In genomic region chr16:23131436-23131835, GRCh38 we compare ENCODE assay signal across 19 cellular contexts. TPM values are rescaled to one million over a fixed set of nuclear protein-coding genes. Genes with fewer than 3 reads are reported as not detected.
DNase-seq lines count a peak whose midpoint lies in the region; ATAC-seq and TF ChIP-seq lines count a peak whose summit lies in the region.
"Had no signal": no experiment of that assay in that cellular context is flagged by ENCODE, and none has a peak within 500 bp of the region (broad histone marks: within the 10 kb centered on the region; RNA-seq: fewer than 3 reads in every experiment).

No MANE protein-coding gene starts in this region.

- ATAC-seq in GM18873 (IDR thresholded peaks at IDR 0.05; ENCODE audit: low FRiP score, unreplicated experiment) = no peak
- ATAC-seq: A549, K562 had no signal

- no peak for TF ChIP-seq CTCF in nephron (IDR thresholded peaks at IDR 0.05; ENCODE audit: unreplicated experiment in 3 of 3)
- TF ChIP-seq CTCF in thyroid gland (IDR thresholded peaks at IDR 0.05) = no peak

- H3K27me3 Mint-ChIP-seq in nephron (ENCODE audit: low read depth) = no peaks in the 10 kb centered on the region
- H3K27me3 Mint-ChIP-seq: progenitor cell of endocrine pancreas had no signal

- WGBS in thyroid gland, 2 donors = 76 to 83% methylated on average over 1 of the region's 1 CpG

- H3K27ac ChIP-seq in duodenal mucosa (ENCODE audit: low read depth, low read length) (peak overlapping the region; percentile 20), thyroid gland (peak overlapping the region in 2 of 3 donors; percentile 28 to 65)
- H3K27ac ChIP-seq: A549 had no signal

- H3K36me3 ChIP-seq in duodenal mucosa (ENCODE audit: control insufficient read depth in 1 of 2, insufficient read depth in 2 of 2, low read length in 2 of 2) (no peaks in the 10 kb centered on the region), thyroid gland (no peaks in the 10 kb centered on the region)

- H3K4me3 ChIP-seq in duodenal mucosa (ENCODE audit: low read depth in 1 of 2, low read length in 2 of 2) (no peak overlapping the region), thyroid gland (replicated peaks in 1 of 3) (no peak overlapping the region)
- H3K4me3 ChIP-seq: A549, K562 had no signal

- H3K27me3 ChIP-seq in duodenal mucosa (ENCODE audit: control insufficient read depth in 1 of 2, insufficient read depth in 2 of 2, low read length in 2 of 2) (no peaks in the 10 kb centered on the region), thyroid gland (no peaks in the 10 kb centered on the region)

- no peaks in the 10 kb centered on the region for H3K9me3 ChIP-seq in duodenal mucosa (ENCODE audit: control insufficient read depth in 1 of 2, low read length in 2 of 2)
- H3K9me3 ChIP-seq in thyroid gland = no peaks in the 10 kb centered on the region

- H3K36me3 Mint-ChIP-seq in nephron (ENCODE audit: low read depth) = no peaks in the 10 kb centered on the region

- H3K9me3 Mint-ChIP-seq in nephron = peaks cover 6% of the 10 kb centered on the region

- H3K4me1 ChIP-seq in duodenal mucosa (ENCODE audit: control insufficient read depth in 1 of 2, insufficient read depth in 2 of 2, low read length in 2 of 2) = peaks cover 0 to 8% of the 10 kb centered on the region in 2 donors
- peaks cover 0 to 3% of the 10 kb centered on the region in 2 donors for H3K4me1 ChIP-seq in thyroid gland

- DNase-seq in NCI-H510A treated with DMSO at 0.1 percent for 48 hours (lab: John Stamatoyannopoulos, UW) (peak; percentile 51), NCI-H510A (lab: John Stamatoyannopoulos, UW) (no peak), thyroid gland (no peak), NK-92 (lab: John Stamatoyannopoulos, UW; ENCODE audit: unreplicated experiment) (no peak), NCI-H1105 (lab: John Stamatoyannopoulos, UW) (no peak)
- DNase-seq: activated CD4-positive, alpha-beta T cell treated with anti-CD3 and anti-CD28 coated beads for 1 hour; erythroblast; NCI-H1436; NCI-H774; stimulated activated CD4-positive, alpha-beta T cell treated with anti-CD3 and anti-CD28 coated beads, Interleukin-4, amount 100 ng/mL, for 24 hours; T-helper 2 cell had no signal

- intact Hi-C loops in thyroid gland (cut with DNase I) = no loop called here

- peak overlapping the region in 1 of 3 experiments; percentile 18 for H3K4me3 Mint-ChIP-seq in nephron

- peak overlapping the region; percentile 90 to 95 (median 92) for H3K27ac Mint-ChIP-seq in nephron
- H3K27ac Mint-ChIP-seq: activated naive CD4-positive, alpha-beta T cell treated with anti-CD3 and anti-CD28 coated beads, Interleukin-2, amount 50 U/mL, for 72 hours had no signal

- H3K4me1 Mint-ChIP-seq in nephron = peaks cover 35% of the 10 kb centered on the region

- no peak overlapping the region for H3K9ac ChIP-seq in duodenal mucosa (ENCODE audit: low read depth in 1 of 2, low read length in 2 of 2)

- TF ChIP-seq POLR2A in thyroid gland (IDR thresholded peaks at IDR 0.05) = no peak

RNA-seq across cellular contexts. Expression of gene USP31, which starts 17.8 kb away (rescaled TPM):
- total RNA-seq in thyroid gland = 10 to 100 TPM; 10.0 to 18.2 (median 13.2) TPM

RNA-seq across cellular contexts. Expression of gene SCNN1G, which starts 51.1 kb away (rescaled TPM):
- total RNA-seq in thyroid gland = 1 to 10 TPM; 3.4 to 6.5 (median 5.6) TPM
- total RNA-seq: activated naive CD4-positive, alpha-beta T cell treated with anti-CD3 and anti-CD28 coated beads, Interleukin-2, amount 50 U/mL, for 72 hours; K562; RPMI7951 had no signal
